In genomic region chrX:154096140-154097002, GRCh38 we compare ENCODE assay signal across 9 cellular contexts. TPM values are rescaled to one million over a fixed set of nuclear protein-coding genes. Genes with fewer than 3 reads are reported as not detected.
DNase-seq lines count a peak whose midpoint lies in the region; ATAC-seq and TF ChIP-seq lines count a peak whose summit lies in the region.
"Had no signal": no experiment of that assay in that cellular context is flagged by ENCODE, and none has a peak within 500 bp of the region (broad histone marks: within the 10 kb centered on the region; RNA-seq: fewer than 3 reads in every experiment).

No MANE protein-coding gene starts in this region.

- H3K4me3 ChIP-seq in BE2C (ENCODE audit: low read depth, low read length), result peak overlapping the region; percentile 68
- H3K4me3 ChIP-seq in HFF-Myc (replicated peaks; ENCODE audit: low read depth, low read length), result peak overlapping the region; percentile 67
- H3K4me3 ChIP-seq in neuronal stem cell (ENCODE audit: low read length in 2 of 2), result peak overlapping the region; percentile 51 to 87

- no peak overlapping the region for H3K23ac ChIP-seq in neuronal stem cell (ENCODE audit: low read depth, low read length, poor library complexity)

- H3K14ac ChIP-seq in neuronal stem cell (ENCODE audit: low read length), result no peak overlapping the region

- no peaks in the 10 kb centered on the region for H3K36me3 ChIP-seq in BE2C
- H3K36me3 ChIP-seq in neuronal stem cell (replicated peaks in 1 of 2; ENCODE audit: control insufficient read depth in 2 of 2, insufficient read depth in 2 of 2, low read length in 2 of 2), result peaks cover 0 to 10% of the 10 kb centered on the region in 2 donors

- peak overlapping the region; percentile 69 for H2AFZ ChIP-seq in neuronal stem cell (ENCODE audit: low read length)

- peak overlapping the region; percentile 45 for H3K4me2 ChIP-seq in neuronal stem cell (ENCODE audit: insufficient read depth, low read length, poor library complexity, severe bottlenecking)

- POLR2A ChIA-PET in activated CD8-positive, alpha-beta T cell treated with anti-CD3 and anti-CD28 coated beads, Interleukin-2, amount 10 ng/mL, durations not matched to agents 7 days and 5 days (lab: Charles Lee), result interaction anchor here (1.4 to 1.7 kb wide), 2 partner anchors 27 to 39 kb away, joined by 5 to 8 read pairs; no protein-coding TSS in a partner anchor

- H3K4me1 ChIP-seq in BE2C (no peaks in the 10 kb centered on the region), neuronal stem cell (ENCODE audit: control insufficient read depth in 2 of 2, insufficient read depth in 1 of 2, low read depth in 1 of 2, low read length in 2 of 2) (peaks cover 3 to 17% of the 10 kb centered on the region in 2 donors)

- H2AK5ac ChIP-seq in neuronal stem cell (ENCODE audit: low read depth, low read length), result no peak overlapping the region

- H2BK5ac ChIP-seq in neuronal stem cell (ENCODE audit: low read length), result no peak overlapping the region

- H2BK12ac ChIP-seq in neuronal stem cell (ENCODE audit: low read length), result no peak overlapping the region

- H3K36me3 Mint-ChIP-seq in activated CD8-positive, alpha-beta T cell treated with anti-CD3 and anti-CD28 coated beads, Interleukin-2, amount 10 ng/mL, durations not matched to agents 7 days and 5 days (ENCODE audit: low read depth), result peaks cover 18% of the 10 kb centered on the region

- DNase-seq in BE2C (peak; percentile 10), HFF-Myc (ENCODE audit: extremely low read depth, low read depth) (no peak), fibroblast of peridontal ligament (ENCODE audit: extremely low read depth) (peak; percentile 48), neuronal stem cell (ENCODE audit: low spot score) (no peak), NCI-H1930 (lab: John Stamatoyannopoulos, UW) (no peak)
- peak; percentile 23 for DNase-seq in activated CD8-positive, alpha-beta T cell treated with anti-CD3 and anti-CD28 coated beads, Interleukin-2, amount 10 ng/mL, durations not matched to agents 7 days and 5 days

- CTCF ChIA-PET in activated CD8-positive, alpha-beta T cell treated with anti-CD3 and anti-CD28 coated beads, Interleukin-2, amount 10 ng/mL, durations not matched to agents 7 days and 5 days (lab: Charles Lee), result no interaction called here

- H3K18ac ChIP-seq in neuronal stem cell (ENCODE audit: low read length), result peak overlapping the region; percentile 65

- no peak overlapping the region for H2BK120ac ChIP-seq in neuronal stem cell (ENCODE audit: low read depth, low read length)

- no peak overlapping the region for H2BK15ac ChIP-seq in neuronal stem cell (ENCODE audit: low read length)

- H4K91ac ChIP-seq in neuronal stem cell (ENCODE audit: low read depth, low read length, poor library complexity), result no peak overlapping the region

- H3K4me1 Mint-ChIP-seq in activated CD8-positive, alpha-beta T cell treated with anti-CD3 and anti-CD28 coated beads, Interleukin-2, amount 10 ng/mL, durations not matched to agents 7 days and 5 days (ENCODE audit: low read depth), result peaks cover 53% of the 10 kb centered on the region

- no CpG with 5 or more reads among the region's 31 CpGs for WGBS in neuronal stem cell (ENCODE audit: extremely low coverage in 2 of 2, insufficient read length in 2 of 2, insufficient replicate concordance in 1 of 2), 2 donors

- peaks cover 7% of the 10 kb centered on the region for H3K27me3 Mint-ChIP-seq in activated CD8-positive, alpha-beta T cell treated with anti-CD3 and anti-CD28 coated beads, Interleukin-2, amount 10 ng/mL, durations not matched to agents 7 days and 5 days (ENCODE audit: low read depth)

- H3K9me3 ChIP-seq in BE2C, result no peaks in the 10 kb centered on the region
- no peaks in the 10 kb centered on the region for H3K9me3 ChIP-seq in neuronal stem cell (replicated peaks in 1 of 2; ENCODE audit: control insufficient read depth in 2 of 2, insufficient read depth in 1 of 2, low read depth in 1 of 2, low read length in 2 of 2)

- H3K27me3 ChIP-seq in BE2C (no peaks in the 10 kb centered on the region), neuronal stem cell (ENCODE audit: control insufficient read depth in 3 of 3, insufficient read depth in 3 of 3, low read depth in 1 of 3, low read length in 3 of 3) (peaks cover 0 to 7% (median 0%) of the 10 kb centered on the region in 3 experiments)

- peak overlapping the region; percentile 85 for H3K4me3 Mint-ChIP-seq in activated CD8-positive, alpha-beta T cell treated with anti-CD3 and anti-CD28 coated beads, Interleukin-2, amount 10 ng/mL, durations not matched to agents 7 days and 5 days

- no peak overlapping the region for H3K27ac ChIP-seq in neuronal stem cell (replicated peaks; ENCODE audit: low read length)

- H3K79me1 ChIP-seq in neuronal stem cell (ENCODE audit: low read depth, low read length), result peaks cover 2% of the 10 kb centered on the region

- H3K27ac Mint-ChIP-seq in activated CD8-positive, alpha-beta T cell treated with anti-CD3 and anti-CD28 coated beads, Interleukin-2, amount 10 ng/mL, durations not matched to agents 7 days and 5 days, result peak overlapping the region; percentile 88

- TF ChIP-seq CTCF in BE2C (IDR thresholded peaks at IDR 0.05; ENCODE audit: low read depth, low read length) (no peak), HFF-Myc (IDR thresholded peaks at IDR 0.05; ENCODE audit: low read depth, low read length, missing control alignments) (no peak)

- no peaks in the 10 kb centered on the region for H3K9me3 Mint-ChIP-seq in activated CD8-positive, alpha-beta T cell treated with anti-CD3 and anti-CD28 coated beads, Interleukin-2, amount 10 ng/mL, durations not matched to agents 7 days and 5 days (ENCODE audit: insufficient read depth)

- peak overlapping the region; percentile 70 for H3K9ac ChIP-seq in neuronal stem cell (ENCODE audit: low read depth, low read length, poor library complexity)

- H4K8ac ChIP-seq in neuronal stem cell (ENCODE audit: low read depth, low read length), result no peak overlapping the region

- ATAC-seq in activated CD8-positive, alpha-beta T cell treated with anti-CD3 and anti-CD28 coated beads, Interleukin-2, amount 10 ng/mL, durations not matched to agents 7 days and 5 days, result no peak
- ATAC-seq in GM19324 (IDR thresholded peaks at IDR 0.05; ENCODE audit: low FRiP score, unreplicated experiment) (no peak), GM21423 (IDR thresholded peaks at IDR 0.05; ENCODE audit: unreplicated experiment) (no peak)

- no peak overlapping the region for H3K4ac ChIP-seq in neuronal stem cell (ENCODE audit: low read length)

RNA-seq across cellular contexts. Expression of gene MECP2, which starts 1.1 kb away (rescaled TPM):
- 46.6 TPM for polyA plus RNA-seq in BE2C (2012; ENCODE audit: insufficient read depth, insufficient read length, low read depth)
- 10 to 100 TPM; 65.4 to 65.5 TPM for total RNA-seq in activated CD8-positive, alpha-beta T cell treated with anti-CD3 and anti-CD28 coated beads, Interleukin-2, amount 10 ng/mL, durations not matched to agents 7 days and 5 days
- polyA plus RNA-seq in neuronal stem cell (2013, experiment 1 of 2), result 22.8 TPM
- 23.1 TPM for polyA plus RNA-seq in neuronal stem cell (2013, experiment 2 of 2)

RNA-seq across cellular contexts. Expression of gene OPN1LW, which starts 47.7 kb away (rescaled TPM):
- not detected for polyA plus RNA-seq in BE2C (2012; ENCODE audit: insufficient read depth, insufficient read length, low read depth)
- total RNA-seq in activated CD8-positive, alpha-beta T cell treated with anti-CD3 and anti-CD28 coated beads, Interleukin-2, amount 10 ng/mL, durations not matched to agents 7 days and 5 days, result not detected
- polyA plus RNA-seq in neuronal stem cell (2013, experiment 1 of 2), result not detected
- not detected for polyA plus RNA-seq in neuronal stem cell (2013, experiment 2 of 2)
- total RNA-seq: HT1080 had no signal

Comparison
In these comparisons a context has a peak if more than half of its experiments do, and no peak if none do; other contexts are left out.
1. DNase-seq: peak in BE2C (single experiment), activated CD8-positive, alpha-beta T cell treated with anti-CD3 and anti-CD28 coated beads, Interleukin-2, amount 10 ng/mL, durations not matched to agents 7 days and 5 days (single experiment) and fibroblast of peridontal ligament (single experiment); none in HFF-Myc (single experiment), neuronal stem cell (single experiment) and NCI-H1930 (0 of 2).
2. Peak in every context shown above with its lines, with median percentiles within 50 percentile points of each other: H3K4me3 ChIP-seq.